ENCODE assay signal across 8 cellular contexts in genomic region chr3:169578381-169578780, GRCh38.
"Had no signal": no experiment of that assay in that cellular context is flagged by ENCODE, and none has a peak within 500 bp of the region (broad histone marks: within the 10 kb centered on the region; RNA-seq: fewer than 3 reads in every experiment).

No MANE protein-coding gene starts in this region.

- H3K4me3 ChIP-seq: GM23248, HAP-1, K562 had no signal

- DNase-seq: GM23248, GOT3, H7, IMR-90, KG1 had no signal

- H3K9ac ChIP-seq: GM23248 had no signal

- H3K27ac ChIP-seq: GM23248 had no signal

- ATAC-seq: HCT116, K562 had no signal

- H3K9me3 ChIP-seq: HAP-1 had no signal

- H3K36me3 ChIP-seq: HAP-1 had no signal
